ENCODE assay signal across 19 cellular contexts in genomic region chr2:70991742-70992141, GRCh38. TPM values are rescaled to one million over a fixed set of nuclear protein-coding genes. Genes with fewer than 3 reads are reported as not detected.
DNase-seq lines count a peak whose midpoint lies in the region; ATAC-seq and TF ChIP-seq lines count a peak whose summit lies in the region.
"Had no signal": no experiment of that assay in that cellular context is flagged by ENCODE, and none has a peak within 500 bp of the region (broad histone marks: within the 10 kb centered on the region; RNA-seq: fewer than 3 reads in every experiment).

No MANE protein-coding gene starts in this region.

- CTCF ChIA-PET in CD4-positive, alpha-beta T cell (lab: Charles Lee) = interaction anchor here (2.0 kb wide), 1 partner anchor 9 kb away, joined by 4 read pairs; no protein-coding TSS in a partner anchor

- H3K79me2 ChIP-seq in osteoblast (ENCODE audit: insufficient read depth, low read length) = peaks cover 40% of the 10 kb centered on the region

- POLR2A ChIA-PET in CD4-positive, alpha-beta T cell (lab: Charles Lee) = interaction anchor here (2.9 kb wide), 1 partner anchor 77 kb away, joined by 9 read pairs; the partner anchor contains the start of gene NAGK

- no peak overlapping the region for H3K27ac ChIP-seq in CD4-positive, alpha-beta T cell (ENCODE audit: low read depth, low read length)
- no peak overlapping the region for H3K27ac ChIP-seq in osteoblast (ENCODE audit: low read depth, low read length)
- H3K27ac ChIP-seq in ascending aorta = no peak overlapping the region
- H3K27ac ChIP-seq: lower lobe of right lung, thyroid gland had no signal

- H3K4me1 ChIP-seq in osteoblast (ENCODE audit: insufficient read depth, low read length) = peaks cover 22% of the 10 kb centered on the region
- H3K4me1 ChIP-seq in ascending aorta = peaks cover 2 to 20% of the 10 kb centered on the region in 2 donors
- H3K4me1 ChIP-seq in BE2C = no peaks in the 10 kb centered on the region

- peaks cover 68% of the 10 kb centered on the region for H3K36me3 Mint-ChIP-seq in CD4-positive, alpha-beta T cell (ENCODE audit: low read depth)
- peaks cover 17% of the 10 kb centered on the region for H3K36me3 Mint-ChIP-seq in chondrocyte (ENCODE audit: low read depth)

- H3K27me3 ChIP-seq in CD4-positive, alpha-beta T cell (ENCODE audit: control insufficient read depth, insufficient read depth, low read length) = no peaks in the 10 kb centered on the region
- H3K27me3 ChIP-seq in osteoblast (ENCODE audit: insufficient read depth, low read length) = no peaks in the 10 kb centered on the region
- no peaks in the 10 kb centered on the region for H3K27me3 ChIP-seq in ascending aorta
- H3K27me3 ChIP-seq in BE2C = no peaks in the 10 kb centered on the region
- H3K27me3 ChIP-seq: thyroid gland had no signal

- no peak overlapping the region for H3K4me2 ChIP-seq in osteoblast (ENCODE audit: insufficient read depth, low read length)

- peaks cover 42% of the 10 kb centered on the region for H3K4me1 Mint-ChIP-seq in CD4-positive, alpha-beta T cell (ENCODE audit: low read depth)
- peaks cover 26% of the 10 kb centered on the region for H3K4me1 Mint-ChIP-seq in chondrocyte (ENCODE audit: low read depth)

- intact Hi-C loops in CD4-positive, alpha-beta T cell (cut with DNase I, micrococcal nuclease) = loop anchor here in 1 of 2 experiments (5.0 to 10.0 kb wide), 2 partner anchors 76 to 233 kb away; partner anchors contain the start of genes NAGK and PAIP2B
- intact Hi-C loops in ascending aorta (cut with DNase I) = loop anchor here (10.0 kb wide), 1 partner anchor 697 kb away; the partner anchor contains the start of gene SNRPG

- peak overlapping the region; percentile 27 for H3K4me3 Mint-ChIP-seq in CD4-positive, alpha-beta T cell
- H3K4me3 Mint-ChIP-seq in chondrocyte (ENCODE audit: unreplicated experiment) = no peak overlapping the region
- H3K4me3 Mint-ChIP-seq: WTC11 had no signal

- H4K20me1 ChIP-seq in osteoblast (ENCODE audit: insufficient read depth, low read length) = peaks cover 21% of the 10 kb centered on the region

- no peak for TF ChIP-seq CTCF in CD4-positive, alpha-beta T cell (IDR thresholded peaks at IDR 0.05)
- TF ChIP-seq CTCF in chondrocyte (IDR thresholded peaks at IDR 0.05) (no peak), osteoblast (IDR thresholded peaks at IDR 0.05; ENCODE audit: extremely low read depth, low read depth, low read length) (no peak), ascending aorta (IDR thresholded peaks at IDR 0.05) (no peak), BE2C (IDR thresholded peaks at IDR 0.05; ENCODE audit: low read depth, low read length) (no peak), GM13976 (IDR thresholded peaks at IDR 0.05; ENCODE audit: borderline replicate concordance, control extremely low read depth, extremely low read depth, insufficient read depth, missing control alignments) (no peak)

- no peak for DNase-seq in CD4-positive, alpha-beta T cell
- peak; percentile 0 for DNase-seq in GM03348 (ENCODE audit: low spot score)
- peak; percentile 53 for DNase-seq in chondrocyte (ENCODE audit: low spot score)
- DNase-seq in osteoblast (ENCODE audit: insufficient read length, low spot score, missing footprints) = peak; percentile 66
- no peak for DNase-seq in ascending aorta (ENCODE audit: low spot score in 2 of 2)
- no peak for DNase-seq in BE2C
- no peak for DNase-seq in GM13976 (ENCODE audit: low spot score)
- DNase-seq: Caco-2; erythroblast; foreskin melanocyte; H9; hippocampal formation; lower lobe of right lung; NCI-H1417; NCI-H510A treated with DMSO at 0.1 percent for 48 hours; stimulated activated naive CD4-positive, alpha-beta T cell; thyroid gland had no signal

- H3K4me3 ChIP-seq in osteoblast (ENCODE audit: insufficient read depth, low read length) (no peak overlapping the region), ascending aorta (no peak overlapping the region), BE2C (ENCODE audit: low read depth, low read length) (no peak overlapping the region)
- H3K4me3 ChIP-seq: lower lobe of right lung, thyroid gland had no signal

- H3K27ac Mint-ChIP-seq in CD4-positive, alpha-beta T cell = peak overlapping the region; percentile 45
- no peak overlapping the region for H3K27ac Mint-ChIP-seq in chondrocyte (ENCODE audit: unreplicated experiment)
- H3K27ac Mint-ChIP-seq: WTC11 had no signal

- ATAC-seq in CD4-positive, alpha-beta T cell (ENCODE audit: poor library complexity) = no peak
- ATAC-seq: lower lobe of right lung, WTC11 had no signal

- no peak overlapping the region for H2AFZ ChIP-seq in osteoblast (ENCODE audit: low read length)

- H3K9me3 Mint-ChIP-seq in CD4-positive, alpha-beta T cell = no peaks in the 10 kb centered on the region
- H3K9me3 Mint-ChIP-seq in chondrocyte (ENCODE audit: low read depth) = no peaks in the 10 kb centered on the region
- H3K9me3 Mint-ChIP-seq: H9, WTC11 had no signal

- in situ Hi-C loops in GM13976 (cut with MboI; ENCODE audit: low sequenced_read_pairs, unreplicated experiment) = no loop called here

- no peaks in the 10 kb centered on the region for H3K9me3 ChIP-seq in CD4-positive, alpha-beta T cell (ENCODE audit: control insufficient read depth, low read length)
- H3K9me3 ChIP-seq in osteoblast (ENCODE audit: low read depth, low read length) (no peaks in the 10 kb centered on the region), ascending aorta (no peaks in the 10 kb centered on the region), BE2C (no peaks in the 10 kb centered on the region)
- H3K9me3 ChIP-seq: Caco-2, lower lobe of right lung, thyroid gland had no signal

- H3K36me3 ChIP-seq in osteoblast (ENCODE audit: insufficient read depth, low read length) (peaks cover 49% of the 10 kb centered on the region), ascending aorta (peaks cover 22 to 48% of the 10 kb centered on the region in 2 donors), BE2C (no peaks in the 10 kb centered on the region; the same call in 1 of the 2 replicates)

- no peaks in the 10 kb centered on the region for H3K27me3 Mint-ChIP-seq in CD4-positive, alpha-beta T cell
- peaks cover 2% of the 10 kb centered on the region for H3K27me3 Mint-ChIP-seq in chondrocyte (ENCODE audit: low read depth)

RNA-seq across cellular contexts. Expression of gene TEX261, which starts 2.9 kb away (rescaled TPM):
- total RNA-seq in CD4-positive, alpha-beta T cell = 10 to 100 TPM; 26.8 to 34.0 TPM
- total RNA-seq in chondrocyte = 54.1 to 57.3 TPM (median 56.8 TPM) in 3 replicates
- total RNA-seq in osteoblast = 30.0 and 36.8 TPM in 2 replicates
- total RNA-seq in ascending aorta = 133 TPM
- 17.1 TPM for polyA plus RNA-seq in BE2C (2012; ENCODE audit: insufficient read depth, insufficient read length, low read depth)

RNA-seq across cellular contexts. Expression of gene ANKRD53, which starts 13.3 kb away (rescaled TPM):
- total RNA-seq in CD4-positive, alpha-beta T cell = 1 to 10 TPM in 1 of 2 experiments, under 1 TPM in 1; 0.42 to 1.2 TPM
- total RNA-seq in chondrocyte = 0.85 to 2.2 TPM (median 1.8 TPM) in 3 replicates
- total RNA-seq in osteoblast = 0.88 and 1.1 TPM in 2 replicates
- 1.4 TPM for total RNA-seq in ascending aorta
- polyA plus RNA-seq in BE2C (2012; ENCODE audit: insufficient read depth, insufficient read length, low read depth) = 1.6 TPM
- polyA plus RNA-seq: keratinocyte had no signal

RNA-seq across cellular contexts. Expression of gene ATP6V1B1, which starts 56.0 kb away (rescaled TPM):
- total RNA-seq in CD4-positive, alpha-beta T cell = not detected
- total RNA-seq in chondrocyte (3.7 to 5.0 TPM (median 3.9 TPM) in 3 replicates), osteoblast (0.88 and 2.5 TPM in 2 replicates), ascending aorta (not detected)
- polyA plus RNA-seq in BE2C (2012; ENCODE audit: insufficient read depth, insufficient read length, low read depth) = not detected
- total RNA-seq: H9, thyroid gland, WTC11 had no signal
- polyA plus RNA-seq: keratinocyte had no signal

Comparison
In these comparisons a context has a peak if more than half of its experiments do, and no peak if none do; other contexts are left out.
1. DNase-seq: peak in GM03348 (single experiment), chondrocyte (single experiment) and osteoblast (single experiment); none in CD4-positive, alpha-beta T cell (0 of 10), ascending aorta (0 of 2), BE2C (single experiment) and GM13976 (single experiment).